Comparison of ENCODE assay signal across 21 cellular contexts in genomic region chr12:132061641-132062430, GRCh38.
"Had no signal": no experiment of that assay in that cellular context is flagged by ENCODE, and none has a peak within 500 bp of the region (broad histone marks: within the 10 kb centered on the region; RNA-seq: fewer than 3 reads in every experiment).

No MANE protein-coding gene starts in this region.

- H3K27me3 Mint-ChIP-seq: activated B cell treated with CpG ODN at 0.5 μM for 24 hours; activated naive CD8-positive, alpha-beta T cell treated with anti-CD3 and anti-CD28 coated beads, Interleukin-2, amount 50 U/mL, for 24 hours; type B pancreatic cell had no signal

- H3K4me3 Mint-ChIP-seq: activated B cell treated with CpG ODN at 0.5 μM for 24 hours; activated naive CD4-positive, alpha-beta T cell treated with anti-CD3 and anti-CD28 coated beads for 36 hours; activated naive CD8-positive, alpha-beta T cell treated with anti-CD3 and anti-CD28 coated beads, Interleukin-2, amount 50 U/mL, for 24 hours; dendritic cell treated with granulocyte-macrophage colony-stimulating factor and Interleukin-4, amounts not matched to agents 40 ng/mL and 50 ng/mL, for 4 days; type B pancreatic cell had no signal

- H3K27ac ChIP-seq: ascending aorta, breast epithelium, gastroesophageal sphincter, heart right ventricle, neutrophil, skin epidermis, suprapubic skin had no signal

- DNase-seq: activated B cell treated with CpG ODN at 0.5 μM for 24 hours; activated CD4-positive, alpha-beta T cell treated with anti-CD3 and anti-CD28 coated beads for 48 hours; activated CD8-positive, alpha-beta memory T cell treated with anti-CD3 and anti-CD28 coated beads for 24 hours; activated naive CD4-positive, alpha-beta T cell treated with anti-CD3 and anti-CD28 coated beads for 36 hours; activated naive CD8-positive, alpha-beta T cell treated with anti-CD3 and anti-CD28 coated beads, Interleukin-2, amount 50 U/mL, for 24 hours; effector memory CD4-positive, alpha-beta T cell; heart right ventricle; left colon; midbrain; stimulated activated CD4-positive, alpha-beta T cell treated with anti-CD3 and anti-CD28 coated beads, Interleukin-4, amount 100 ng/mL, for 4 hours; stimulated activated CD8-positive, alpha-beta memory T cell treated with anti-CD3 and anti-CD28 coated beads, Interleukin-4, amount 100 ng/mL, for 48 hours; stimulated activated naive CD8-positive, alpha-beta T cell treated with anti-CD3 and anti-CD28 coated beads, Interleukin-15, Interleukin-2, amounts not matched to agents 100 U/mL and 50 U/mL, for 24 hours had no signal

- H3K4me1 ChIP-seq: ascending aorta, breast epithelium, gastroesophageal sphincter, suprapubic skin had no signal

- H3K9me3 Mint-ChIP-seq: activated B cell treated with CpG ODN at 0.5 μM for 24 hours; activated naive CD4-positive, alpha-beta T cell treated with anti-CD3 and anti-CD28 coated beads for 36 hours; activated naive CD8-positive, alpha-beta T cell treated with anti-CD3 and anti-CD28 coated beads, Interleukin-2, amount 50 U/mL, for 24 hours; dendritic cell treated with granulocyte-macrophage colony-stimulating factor and Interleukin-4, amounts not matched to agents 40 ng/mL and 50 ng/mL, for 4 days; type B pancreatic cell had no signal

- H3K4me3 ChIP-seq: ascending aorta, breast epithelium, gastroesophageal sphincter, heart right ventricle, lung, skin epidermis, suprapubic skin had no signal

- H3K9me3 ChIP-seq: ascending aorta, breast epithelium, gastroesophageal sphincter, heart right ventricle, neutrophil, suprapubic skin had no signal

- H3K27ac Mint-ChIP-seq: activated B cell treated with CpG ODN at 0.5 μM for 24 hours; activated naive CD4-positive, alpha-beta T cell treated with anti-CD3 and anti-CD28 coated beads for 36 hours; dendritic cell treated with granulocyte-macrophage colony-stimulating factor and Interleukin-4, amounts not matched to agents 40 ng/mL and 50 ng/mL, for 4 days; type B pancreatic cell had no signal

- H3K27me3 ChIP-seq: ascending aorta, breast epithelium, gastroesophageal sphincter, heart right ventricle, neutrophil, suprapubic skin had no signal

- ATAC-seq: activated naive CD8-positive, alpha-beta T cell treated with anti-CD3 and anti-CD28 coated beads, Interleukin-2, amount 50 U/mL, for 24 hours; gastroesophageal sphincter; left colon; stimulated activated naive CD8-positive, alpha-beta T cell treated with anti-CD3 and anti-CD28 coated beads, Interleukin-15, Interleukin-2, amounts not matched to agents 100 U/mL and 50 U/mL, for 24 hours had no signal
